In the genomic region with DNA sequence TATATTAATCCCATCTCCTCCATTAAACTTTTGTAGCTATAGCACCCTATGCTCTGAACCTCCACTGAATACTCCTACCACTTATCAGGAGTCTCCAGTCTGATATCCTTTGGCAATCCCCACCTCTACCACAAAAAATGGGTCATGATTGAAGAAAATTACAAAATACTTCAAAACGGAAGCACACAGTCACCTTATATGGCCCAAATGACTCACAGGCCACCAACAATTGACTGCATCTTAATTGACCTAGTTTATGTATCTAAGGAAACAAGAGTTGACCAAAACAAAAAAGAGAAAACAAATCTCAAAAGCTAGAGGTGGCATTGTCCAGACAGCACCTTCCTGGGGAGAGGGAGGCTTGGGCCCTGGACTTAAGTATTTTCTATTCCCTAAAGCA, we compare ENCODE assay signal across 21 cellular contexts.
DNase-seq lines count a peak whose midpoint lies in the region; ATAC-seq and TF ChIP-seq lines count a peak whose summit lies in the region.
"Had no signal": no experiment of that assay in that cellular context is flagged by ENCODE, and none has a peak within 500 bp of the region (broad histone marks: within the 10 kb centered on the region; RNA-seq: fewer than 3 reads in every experiment).

No MANE protein-coding gene starts in this region.

- no peak for TF ChIP-seq CTCF in suprapubic skin (IDR thresholded peaks at IDR 0.05)

- peak; percentile 40 for ATAC-seq in T-helper 17 cell

- CTCF ChIA-PET in activated CD4-positive, alpha-beta T cell treated with anti-CD3 and anti-CD28 coated beads, Interleukin-2, amount 10 ng/mL, durations not matched to agents 7 days and 5 days (lab: Charles Lee), result no interaction called here

- WGBS in suprapubic skin, result 56% methylated on average over 1 of the region's 1 CpG

- H3K4me3 Mint-ChIP-seq in T-helper 17 cell, result no peak overlapping the region
- H3K4me3 Mint-ChIP-seq in activated CD4-positive, alpha-beta T cell treated with anti-CD3 and anti-CD28 coated beads, Interleukin-2, amount 10 ng/mL, durations not matched to agents 7 days and 5 days, result no peak overlapping the region
- H3K4me3 Mint-ChIP-seq: activated B cell treated with CpG ODN at 0.5 μM for 24 hours; activated CD4-positive, alpha-beta memory T cell treated with anti-CD3 and anti-CD28 coated beads, Interleukin-2, amount 10 ng/mL, durations not matched to agents 7 days and 5 days; brain; naive B cell had no signal

- H3K27ac Mint-ChIP-seq in T-helper 17 cell, result no peak overlapping the region
- no peak overlapping the region for H3K27ac Mint-ChIP-seq in activated CD4-positive, alpha-beta T cell treated with anti-CD3 and anti-CD28 coated beads, Interleukin-2, amount 10 ng/mL, durations not matched to agents 7 days and 5 days
- H3K27ac Mint-ChIP-seq: activated B cell treated with CpG ODN at 0.5 μM for 24 hours; activated CD4-positive, alpha-beta memory T cell treated with anti-CD3 and anti-CD28 coated beads, Interleukin-2, amount 10 ng/mL, durations not matched to agents 7 days and 5 days; brain; naive B cell had no signal

- H3K4me3 ChIP-seq in suprapubic skin, result no peak overlapping the region
- H3K4me3 ChIP-seq: esophagus muscularis mucosa, right atrium auricular region had no signal

- no peaks in the 10 kb centered on the region for H3K27me3 ChIP-seq in suprapubic skin
- H3K27me3 ChIP-seq: esophagus muscularis mucosa, right atrium auricular region had no signal

- H3K4me1 ChIP-seq in suprapubic skin, result peaks cover 5% of the 10 kb centered on the region
- H3K4me1 ChIP-seq: right atrium auricular region had no signal

- TF ChIP-seq POLR2A in suprapubic skin (IDR thresholded peaks at IDR 0.05), result no peak

- H3K36me3 Mint-ChIP-seq in T-helper 17 cell (ENCODE audit: low read depth), result no peaks in the 10 kb centered on the region
- no peaks in the 10 kb centered on the region for H3K36me3 Mint-ChIP-seq in activated CD4-positive, alpha-beta T cell treated with anti-CD3 and anti-CD28 coated beads, Interleukin-2, amount 10 ng/mL, durations not matched to agents 7 days and 5 days (ENCODE audit: low read depth)
- H3K36me3 Mint-ChIP-seq: brain, naive B cell had no signal

- H3K9me3 ChIP-seq in T-helper 17 cell (ENCODE audit: control insufficient read depth, low read length, poor library complexity, severe bottlenecking) (no peaks in the 10 kb centered on the region), suprapubic skin (no peaks in the 10 kb centered on the region)
- H3K9me3 ChIP-seq: esophagus muscularis mucosa, right atrium auricular region had no signal

- no peak for TF ChIP-seq EP300 in suprapubic skin (IDR thresholded peaks at IDR 0.05)

- H3K27ac ChIP-seq in suprapubic skin, result peak overlapping the region; percentile 78
- H3K27ac ChIP-seq: esophagus muscularis mucosa, right atrium auricular region had no signal

- DNase-seq in H4 (ENCODE audit: low spot score) (peak; percentile 22), T-helper 17 cell (no peak), glomerular endothelial cell (ENCODE audit: extremely low read depth, low read depth, low spot score) (peak; percentile 1), suprapubic skin (ENCODE audit: low spot score in 2 of 2) (no peak), OCI-M1 (lab: John Stamatoyannopoulos, UW) (no peak), NCI-H146 treated with DMSO at 0.1 percent for 48 hours (lab: John Stamatoyannopoulos, UW; ENCODE audit: unreplicated experiment) (no peak)
- DNase-seq in activated CD4-positive, alpha-beta T cell treated with anti-CD3 and anti-CD28 coated beads, Interleukin-2, amount 10 ng/mL, durations not matched to agents 7 days and 5 days, result no peak
- DNase-seq: activated B cell treated with CpG ODN at 0.5 μM for 24 hours; activated CD4-positive, alpha-beta memory T cell treated with anti-CD3 and anti-CD28 coated beads, Interleukin-2, amount 10 ng/mL, durations not matched to agents 7 days and 5 days; activated effector memory CD4-positive, alpha-beta T cell treated with anti-CD3 and anti-CD28 coated beads, Interleukin-2, amount 50 U/mL, for 16 hours; effector CD8-positive, alpha-beta T cell; GOT3; mesendoderm; naive B cell; NCI-H1694; NCI-H2171 treated with DMSO at 0.1 percent for 48 hours; NCI-H526; T1000 had no signal

- H3K36me3 ChIP-seq in suprapubic skin, result no peaks in the 10 kb centered on the region
- H3K36me3 ChIP-seq: esophagus muscularis mucosa, right atrium auricular region had no signal

- H3K27me3 Mint-ChIP-seq in T-helper 17 cell, result no peaks in the 10 kb centered on the region
- H3K27me3 Mint-ChIP-seq in activated CD4-positive, alpha-beta T cell treated with anti-CD3 and anti-CD28 coated beads, Interleukin-2, amount 10 ng/mL, durations not matched to agents 7 days and 5 days, result no peaks in the 10 kb centered on the region
- H3K27me3 Mint-ChIP-seq: activated B cell treated with CpG ODN at 0.5 μM for 24 hours; activated CD4-positive, alpha-beta memory T cell treated with anti-CD3 and anti-CD28 coated beads, Interleukin-2, amount 10 ng/mL, durations not matched to agents 7 days and 5 days; brain; naive B cell had no signal

- no peaks in the 10 kb centered on the region for H3K4me1 Mint-ChIP-seq in T-helper 17 cell
- H3K4me1 Mint-ChIP-seq in activated CD4-positive, alpha-beta T cell treated with anti-CD3 and anti-CD28 coated beads, Interleukin-2, amount 10 ng/mL, durations not matched to agents 7 days and 5 days, result no peaks in the 10 kb centered on the region
- H3K4me1 Mint-ChIP-seq: activated B cell treated with CpG ODN at 0.5 μM for 24 hours; activated CD4-positive, alpha-beta memory T cell treated with anti-CD3 and anti-CD28 coated beads, Interleukin-2, amount 10 ng/mL, durations not matched to agents 7 days and 5 days; brain; naive B cell had no signal

- H3K9me3 Mint-ChIP-seq in activated CD4-positive, alpha-beta T cell treated with anti-CD3 and anti-CD28 coated beads, Interleukin-2, amount 10 ng/mL, durations not matched to agents 7 days and 5 days, result no peaks in the 10 kb centered on the region
- H3K9me3 Mint-ChIP-seq: activated B cell treated with CpG ODN at 0.5 μM for 24 hours; activated CD4-positive, alpha-beta memory T cell treated with anti-CD3 and anti-CD28 coated beads, Interleukin-2, amount 10 ng/mL, durations not matched to agents 7 days and 5 days; brain; naive B cell had no signal

- POLR2A ChIA-PET in activated CD4-positive, alpha-beta T cell treated with anti-CD3 and anti-CD28 coated beads, Interleukin-2, amount 10 ng/mL, durations not matched to agents 7 days and 5 days (lab: Charles Lee), result no interaction called here

Comparison
In these comparisons a context has a peak if more than half of its experiments do, and no peak if none do; other contexts are left out.
1. DNase-seq: peak in H4 (single experiment) and glomerular endothelial cell (single experiment); none in T-helper 17 cell (0 of 3), suprapubic skin (0 of 2), activated CD4-positive, alpha-beta T cell treated with anti-CD3 and anti-CD28 coated beads, Interleukin-2, amount 10 ng/mL, durations not matched to agents 7 days and 5 days (single experiment), OCI-M1 (single experiment) and NCI-H146 treated with DMSO at 0.1 percent for 48 hours (single experiment).